In the genomic region with DNA sequence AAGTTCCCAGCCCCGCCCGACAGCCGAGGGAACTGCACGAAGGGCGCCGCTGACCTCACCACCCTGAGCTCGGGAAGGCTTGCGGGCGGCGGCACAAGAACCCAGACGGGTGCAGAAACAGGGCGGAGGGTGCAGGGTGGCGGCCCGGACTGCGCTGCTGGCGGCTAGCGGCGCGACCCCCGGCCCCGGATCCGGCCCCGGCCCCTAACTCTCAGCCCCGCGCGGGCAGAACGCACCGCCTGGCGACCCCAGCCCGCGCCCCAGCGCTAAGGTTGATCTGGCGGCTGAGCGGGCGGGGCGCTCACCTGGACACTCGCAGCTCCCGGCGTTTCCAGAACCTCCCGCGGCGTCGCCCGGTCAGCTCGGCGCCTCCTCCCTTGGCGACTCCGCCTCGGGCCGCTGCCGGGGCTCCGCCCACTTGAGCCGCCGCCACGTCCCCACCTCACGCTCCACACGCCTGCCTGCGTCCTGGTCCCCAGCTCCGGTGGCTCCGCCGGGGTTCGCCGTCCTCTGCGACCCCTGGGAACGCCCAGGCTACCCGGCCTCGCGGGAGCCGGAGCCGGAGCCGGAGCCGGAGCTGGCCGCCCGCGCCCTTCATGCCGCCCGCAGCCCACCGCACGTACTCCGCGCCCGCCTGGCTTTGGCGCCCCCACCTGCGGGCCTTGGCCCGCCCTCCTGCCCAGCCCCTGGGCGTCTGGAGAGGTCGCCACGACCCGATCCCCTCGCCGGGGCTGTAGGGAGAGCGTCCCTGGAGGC, we compare ENCODE assay signal across 8 cellular contexts. TPM values are rescaled to one million over a fixed set of nuclear protein-coding genes. Genes with fewer than 3 reads are reported as not detected.
DNase-seq lines count a peak whose midpoint lies in the region; ATAC-seq and TF ChIP-seq lines count a peak whose summit lies in the region.

A gene (minus strand): TSS at position 369 of the 756 bp plus-strand sequence. CDS start 9,227 bp downstream, outside the sequence.

- ATAC-seq in GM18519 (IDR thresholded peaks at IDR 0.05; ENCODE audit: low FRiP score, unreplicated experiment) (peak; percentile 87), HG03039 (IDR thresholded peaks at IDR 0.05; ENCODE audit: unreplicated experiment) (peak; percentile 88), esophagus mucosa (peak; percentile 81)
- peak; percentile 85 for ATAC-seq in stimulated activated naive CD8-positive, alpha-beta T cell treated with anti-CD3 and anti-CD28 coated beads, Interleukin-15, Interleukin-2, amounts not matched to agents 100 U/mL and 50 U/mL, for 24 hours

- no peaks in the 10 kb centered on the region for H3K9me3 ChIP-seq in mononuclear cell (ENCODE audit: low read depth, low read length)

- H3K4me1 ChIP-seq in mononuclear cell (ENCODE audit: insufficient read depth, low read length) = peaks cover 12% of the 10 kb centered on the region

- DNase-seq in AG09319 (ENCODE audit: extremely low read depth, low read depth) (peak; percentile 32), NCI-H345 treated with DMSO at 0.1 percent for 48 hours (lab: John Stamatoyannopoulos, UW; ENCODE audit: unreplicated experiment) (peak; percentile 31)
- peak; percentile 82 for DNase-seq in activated CD8-positive, alpha-beta memory T cell treated with anti-CD3 and anti-CD28 coated beads, Interleukin-2, amount 50 U/mL, for 48 hours
- DNase-seq in stimulated activated naive CD8-positive, alpha-beta T cell treated with anti-CD3 and anti-CD28 coated beads, Interleukin-15, Interleukin-2, amounts not matched to agents 100 U/mL and 50 U/mL, for 24 hours = peak; percentile 78

- H3K4me3 ChIP-seq in mononuclear cell (ENCODE audit: low read length) = peak within 1 kb of the TSS; percentile 36

- peaks cover 9% of the 10 kb centered on the region for H3K27me3 ChIP-seq in mononuclear cell (ENCODE audit: insufficient read depth, low read length)

- TF ChIP-seq CTCF in AG09319 (IDR thresholded peaks at IDR 0.05; ENCODE audit: low read depth, low read length) = no peak; the same call in 1 of the 2 replicates

RNA-seq across cellular contexts. Expression of the gene that starts here (rescaled TPM):
- 19.0 TPM for total RNA-seq in esophagus mucosa
- total RNA-seq in mononuclear cell = 0.31 TPM

Comparison
In these comparisons a context has a peak if more than half of its experiments do, and no peak if none do; other contexts are left out.
1. Peak in every context shown above with its lines: DNase-seq, ATAC-seq and H3K4me3 ChIP-seq.
2. RNA of the gene that starts here (total RNA-seq): 19.0 TPM in esophagus mucosa (single experiment); 0.31 TPM in mononuclear cell (single experiment); every median in the first group is over 10 times any median in the second.
3. DNase-seq: peak in every context shown above with its lines; median percentile 82 in activated CD8-positive, alpha-beta memory T cell treated with anti-CD3 and anti-CD28 coated beads, Interleukin-2, amount 50 U/mL, for 48 hours; 78 in stimulated activated naive CD8-positive, alpha-beta T cell treated with anti-CD3 and anti-CD28 coated beads, Interleukin-15, Interleukin-2, amounts not matched to agents 100 U/mL and 50 U/mL, for 24 hours; 32 in AG09319; 31 in NCI-H345 treated with DMSO at 0.1 percent for 48 hours.